ENCODE assay signal across 17 cellular contexts in the genomic region with DNA sequence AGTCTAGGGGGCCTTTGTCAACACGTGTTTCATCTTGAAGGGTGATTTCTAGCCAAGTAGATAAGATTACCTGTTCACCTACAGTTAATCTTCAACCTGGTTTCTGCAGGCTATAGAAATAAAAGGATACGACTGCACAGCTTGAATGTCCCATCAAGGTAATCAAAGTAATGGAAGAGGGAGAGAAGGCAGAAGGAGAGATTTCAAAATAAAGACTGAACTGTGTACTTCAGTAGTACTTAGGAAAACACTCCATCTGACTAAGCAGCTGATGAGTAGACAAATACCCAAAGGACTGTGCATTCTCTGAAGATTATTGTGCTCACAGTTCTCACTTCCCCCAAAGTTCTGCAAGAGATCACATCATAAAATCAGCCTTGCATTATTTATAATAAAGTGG. TPM values are rescaled to one million over a fixed set of nuclear protein-coding genes. Genes with fewer than 3 reads are reported as not detected.
A peak's percentile ranks its signal among the peaks of the same experiment; 100 is the strongest.
DNase-seq lines count a peak whose midpoint lies in the region; ATAC-seq, FAIRE-seq and TF ChIP-seq lines count a peak whose summit lies in the region.
"Had no signal": no experiment of that assay in that cellular context is flagged by ENCODE, and none has a peak within 500 bp of the region (broad histone marks: within the 10 kb centered on the region; RNA-seq: fewer than 3 reads in every experiment).

No MANE protein-coding gene starts in this region.

- peaks cover 45% of the 10 kb centered on the region for H3K4me1 ChIP-seq in ACC112 (ENCODE audit: control insufficient read depth, insufficient read depth, low read length, unreplicated experiment)

- ATAC-seq in HG02870 (IDR thresholded peaks at IDR 0.05; ENCODE audit: unreplicated experiment): no peak
- ATAC-seq in HG02610 (IDR thresholded peaks at IDR 0.05; ENCODE audit: unreplicated experiment): no peak
- ATAC-seq: effector memory CD8-positive, alpha-beta T cell; HCT116; K562 had no signal

- no peaks in the 10 kb centered on the region for H3K27me3 ChIP-seq in ACC112 (ENCODE audit: insufficient read depth, low read length)
- H3K27me3 ChIP-seq in layer of hippocampus (ENCODE audit: control insufficient read depth, insufficient read depth, low read length): no peaks in the 10 kb centered on the region
- H3K27me3 ChIP-seq: right lobe of liver had no signal

- no peak for DNase-seq in GM12892 (ENCODE audit: insufficient read length)
- DNase-seq in amniotic epithelial cell (ENCODE audit: low read depth): peak; percentile 80
- no peak for DNase-seq in NCI-H526 (lab: John Stamatoyannopoulos, UW)
- no peak for DNase-seq in HT-29 (ENCODE audit: low spot score)
- DNase-seq: C1 segment of cervical spinal cord; effector memory CD8-positive, alpha-beta T cell; PC-9; right lobe of liver; T-helper 9 cell had no signal

- no peaks in the 10 kb centered on the region for H3K36me3 ChIP-seq in ACC112 (ENCODE audit: insufficient read depth, low read length)
- H3K36me3 ChIP-seq: right lobe of liver had no signal

- TF ChIP-seq POLR2A in GM12892 (IDR thresholded peaks at IDR 0.05; ENCODE audit: low read depth, low read length): no peak

- peaks cover 52% of the 10 kb centered on the region for H3K79me2 ChIP-seq in ACC112 (ENCODE audit: control insufficient read depth, insufficient read depth, low read length, unreplicated experiment)

- peak overlapping the region; percentile 44; the same call in 1 of the 2 replicates for H3K4me3 ChIP-seq in ACC112 (ENCODE audit: low read depth, low read length)
- H3K4me3 ChIP-seq: K562, PC-9, right lobe of liver had no signal

- H2AFZ ChIP-seq in ACC112 (ENCODE audit: low read length, unreplicated experiment): no peak overlapping the region
- H2AFZ ChIP-seq: PC-9 had no signal

- FAIRE-seq in GM12892 (lab: Jason Lieb, UNC): peak; percentile 67
- FAIRE-seq: K562 had no signal

- peak overlapping the region; percentile 74 for H3K27ac ChIP-seq in ACC112 (ENCODE audit: low read depth, low read length)
- H3K27ac ChIP-seq in layer of hippocampus (ENCODE audit: low read depth, low read length): peak overlapping the region; percentile 16
- H3K27ac ChIP-seq: PC-9, right lobe of liver had no signal

RNA-seq across cellular contexts. Expression of gene RFFL, which starts 5.8 kb away (rescaled TPM):
- 35.4 TPM for polyA plus RNA-seq in GM12892 (2012; ENCODE audit: missing spikeins)
- total RNA-seq in HT-29 (2014; rRNA removed; shearing (Covaris generic)): 38.6 and 46.0 TPM in 2 replicates

RNA-seq across cellular contexts. Expression of gene RAD51D, which starts 50.3 kb away (rescaled TPM):
- 21.0 TPM for polyA plus RNA-seq in GM12892 (2012; ENCODE audit: missing spikeins)
- total RNA-seq in HT-29 (2014; rRNA removed; shearing (Covaris generic)): 14.9 and 19.5 TPM in 2 replicates

RNA-seq across cellular contexts. Expression of gene FNDC8, which starts 52.1 kb away (rescaled TPM):
- polyA plus RNA-seq in GM12892 (2012; ENCODE audit: missing spikeins): not detected
- not detected in 2 replicates for total RNA-seq in HT-29 (2014; rRNA removed; shearing (Covaris generic))
- total RNA-seq: K562, mononuclear cell, PC-9, right lobe of liver, urinary bladder had no signal
